In genomic region chr10:69328346-69328687, GRCh38 we compare ENCODE assay signal across 8 cellular contexts. TPM values are rescaled to one million over a fixed set of nuclear protein-coding genes. Genes with fewer than 3 reads are reported as not detected.
DNase-seq lines count a peak whose midpoint lies in the region; ATAC-seq, FAIRE-seq and TF ChIP-seq lines count a peak whose summit lies in the region.

No MANE protein-coding gene starts in this region.

- H3K14ac ChIP-seq in H1 (ENCODE audit: insufficient read length): no peak overlapping the region

- H3K36me3 ChIP-seq in H1 (ENCODE audit: control insufficient read depth in 2 of 4, insufficient read depth in 4 of 4, low read length in 3 of 4): peaks cover 0 to 4% (median 0%) of the 10 kb centered on the region in 4 experiments; a peak in 1 of 8 replicates
- H3K36me3 ChIP-seq in prostate gland: no peaks in the 10 kb centered on the region
- no peaks in the 10 kb centered on the region for H3K36me3 ChIP-seq in pancreas

- peak overlapping the region; percentile 97 for H2AK5ac ChIP-seq in H1 (ENCODE audit: low read depth, low read length)

- no peak overlapping the region for H3K4me3 ChIP-seq in H1 (ENCODE audit: extremely low read depth in 1 of 4, insufficient read depth in 2 of 4, low read depth in 3 of 4, low read length in 4 of 4)
- peak overlapping the region in 1 of 2 donors; percentile 15 for H3K4me3 ChIP-seq in prostate gland
- H3K4me3 ChIP-seq in pancreas: no peak overlapping the region

- TF ChIP-seq CTCF in H1 (IDR thresholded peaks at IDR 0.05; ENCODE audit: control extremely low read depth in 1 of 3, insufficient read depth in 1 of 3, low read depth in 1 of 3, low read length in 3 of 3) (no peak), prostate gland (IDR thresholded peaks at IDR 0.05) (no peak), pancreas (IDR thresholded peaks at IDR 0.05) (no peak)

- no peak overlapping the region; a peak in 1 of 7 replicates for H3K9ac ChIP-seq in H1 (replicated peaks in 1 of 4; ENCODE audit: extremely low read depth in 1 of 4, low read depth in 3 of 4, low read length in 3 of 4)

- H4K91ac ChIP-seq in H1 (replicated peaks; ENCODE audit: insufficient read length, low read length): peak overlapping the region; percentile 98

- no peak for FAIRE-seq in H1 (lab: Jason Lieb, UNC)
- FAIRE-seq in pancreas (lab: Jason Lieb, UNC): no peak

- H2BK20ac ChIP-seq in H1 (ENCODE audit: low read length): peak overlapping the region; percentile 99

- peak overlapping the region; percentile 98 for H2BK12ac ChIP-seq in H1 (ENCODE audit: low read depth, low read length)

- no peaks in the 10 kb centered on the region for H4K20me1 ChIP-seq in H1 (replicated peaks in 1 of 2; ENCODE audit: control insufficient read depth in 1 of 2, insufficient read depth in 2 of 2, low read length in 2 of 2)

- H2AFZ ChIP-seq in H1 (ENCODE audit: low read length): no peak overlapping the region

- no peaks in the 10 kb centered on the region for H3K23me2 ChIP-seq in H1 (ENCODE audit: low read depth, low read length)

- peak overlapping the region; percentile 30 for H3K4ac ChIP-seq in H1 (replicated peaks; ENCODE audit: insufficient read length, low read depth, low read length)

- H4K8ac ChIP-seq in H1 (ENCODE audit: extremely low read depth, insufficient read depth, low read length): no peak overlapping the region

- peak overlapping the region; percentile 100 for H3K18ac ChIP-seq in H1 (ENCODE audit: extremely low read depth, low read length)

- TF ChIP-seq RAD21 in H1 (IDR thresholded peaks at IDR 0.05 in 1 of 2, conservative IDR thresholded peaks at IDR 0.05 in 1 of 2; ENCODE audit: low read depth in 2 of 2, low read length in 2 of 2): no peak

- H2BK120ac ChIP-seq in H1 (replicated peaks; ENCODE audit: low read depth, low read length): peak overlapping the region; percentile 63

- H3K79me2 ChIP-seq in H1 (ENCODE audit: control insufficient read depth in 1 of 2, insufficient read depth in 2 of 2, low read length in 2 of 2): peaks cover 39 to 87% of the 10 kb centered on the region in 2 experiments

- DNase-seq in H1 (ENCODE audit: low read depth in 1 of 2, low spot score in 2 of 2) (no peak), prostate gland (ENCODE audit: low spot score) (no peak), KG1 (lab: John Stamatoyannopoulos, UW) (no peak), pancreas (no peak), NOMO-1 (lab: John Stamatoyannopoulos, UW; ENCODE audit: unreplicated experiment in 2 of 2) (no peak)

- ATAC-seq in GM18511 (IDR thresholded peaks at IDR 0.05; ENCODE audit: unreplicated experiment) (peak; percentile 7), HG03565 (IDR thresholded peaks at IDR 0.05; ENCODE audit: unreplicated experiment) (peak; percentile 4), pancreas (no peak), HG02588 (IDR thresholded peaks at IDR 0.05; ENCODE audit: unreplicated experiment) (no peak)

- H3K79me1 ChIP-seq in H1 (ENCODE audit: low read depth, low read length): peaks cover 4% of the 10 kb centered on the region; the same call in 1 of the 2 replicates

- H3K4me1 ChIP-seq in H1 (replicated peaks in 1 of 4; ENCODE audit: control insufficient read depth in 3 of 4, insufficient read depth in 4 of 4, low read length in 3 of 4): peaks cover 21 to 53% (median 49%) of the 10 kb centered on the region in 4 experiments
- H3K4me1 ChIP-seq in prostate gland (replicated peaks): peaks cover 19% of the 10 kb centered on the region
- peaks cover 18 to 29% (median 21%) of the 10 kb centered on the region in 3 donors for H3K4me1 ChIP-seq in pancreas

- H2BK15ac ChIP-seq in H1 (ENCODE audit: low read length): no peak overlapping the region

- no peak for TF ChIP-seq EP300 in H1 (IDR thresholded peaks at IDR 0.05; ENCODE audit: borderline replicate concordance in 1 of 2, low read depth in 2 of 2, low read length in 2 of 2)

- POLR2A ChIA-PET in H1 (lab: Charles Lee; ENCODE audit: partially characterized antibody): interaction anchor here (1.2 to 2.7 kb wide), 4 partner anchors 10 to 23 kb away, joined by 3 to 16 read pairs (median 8); no protein-coding TSS in a partner anchor

- H2BK5ac ChIP-seq in H1 (ENCODE audit: low read depth, low read length): peak overlapping the region; percentile 96

- H3K27me3 ChIP-seq in H1 (replicated peaks in 1 of 4; ENCODE audit: control insufficient read depth in 3 of 4, extremely low read depth in 1 of 4, insufficient read depth in 3 of 4, low read length in 3 of 4) (no peaks in the 10 kb centered on the region), prostate gland (replicated peaks; ENCODE audit: insufficient read depth) (no peaks in the 10 kb centered on the region), pancreas (no peaks in the 10 kb centered on the region)

- H3K27ac ChIP-seq in H1 (ENCODE audit: low read depth, low read length) (peak overlapping the region; percentile 60; the same call in 1 of the 2 replicates), prostate gland (peak overlapping the region; percentile 83), pancreas (peak overlapping the region in 2 of 4 donors; percentile 15 to 39)

- H3K9me3 ChIP-seq in H1 (ENCODE audit: insufficient read depth in 2 of 2, low read depth in 1 of 2, low read length in 1 of 2) (no peaks in the 10 kb centered on the region), prostate gland (no peaks in the 10 kb centered on the region), pancreas (no peaks in the 10 kb centered on the region)

- CTCF ChIA-PET in H1 (lab: Charles Lee; ENCODE audit: partially characterized antibody): interaction anchor here (0.9 to 2.3 kb wide), 7 partner anchors 8 to 96 kb away, joined by 3 to 11 read pairs (median 5); no protein-coding TSS in a partner anchor

- peak overlapping the region; percentile 24 for H3K56ac ChIP-seq in H1 (replicated peaks; ENCODE audit: insufficient read length, low read depth, low read length)

- WGBS in H1 (ENCODE audit: extremely low coverage in 1 of 2, insufficient coverage in 1 of 2, insufficient read length in 1 of 2, insufficient replicate concordance in 2 of 2, low coverage in 1 of 2, low lambda C conversion rate in 2 of 2, missing lambda C conversion rate in 1 of 2), 2 experiments: 90% methylated on average over 7 of the region's 7 CpGs; no CpG with 5 or more reads in 1 of the 2 experiments
- WGBS in prostate gland: 35% methylated on average over 7 of the region's 7 CpGs
- 71 to 75% methylated on average over 7 of the region's 7 CpGs for WGBS in pancreas, 2 donors

- peak overlapping the region; percentile 63 for H4K5ac ChIP-seq in H1 (ENCODE audit: insufficient read length, low read depth, low read length)

- no peak overlapping the region for H3K23ac ChIP-seq in H1 (ENCODE audit: insufficient read length)

- peak overlapping the region; percentile 19 to 50; a peak in 3 of 4 replicates for H3K4me2 ChIP-seq in H1 (ENCODE audit: insufficient read depth in 1 of 2, low read depth in 2 of 2, low read length in 2 of 2)

- no peak for TF ChIP-seq POLR2A in H1 (IDR thresholded peaks at IDR 0.05; ENCODE audit: control extremely low read depth in 1 of 2, low read depth in 2 of 2, low read length in 2 of 2)
- no peak for TF ChIP-seq POLR2A in prostate gland (IDR thresholded peaks at IDR 0.05)

- intact Hi-C loops in prostate gland (cut with DNase I): no loop called here
- intact Hi-C loops in pancreas (cut with DNase I): no loop called here

TF ChIP-seq in H1, 55 proteins besides CTCF, POLR2A, EP300 and RAD21 (continues in another document):
- TF ChIP-seq E2F6 (IDR thresholded peaks at IDR 0.05) (no peak), USF2 (IDR thresholded peaks at IDR 0.05; ENCODE audit: low read length) (no peak), SAP30 (IDR thresholded peaks at IDR 0.05; ENCODE audit: insufficient read depth, insufficient replicate concordance, low read length) (no peak), TBP (IDR thresholded peaks at IDR 0.05; ENCODE audit: low read depth, low read length) (no peak), TCF12 (IDR thresholded peaks at IDR 0.05; ENCODE audit: low read depth, low read length) (no peak), TEAD4 (IDR thresholded peaks at IDR 0.05; ENCODE audit: low read depth, low read length) (no peak), RNF2 (IDR thresholded peaks at IDR 0.05; ENCODE audit: borderline replicate concordance, low read depth, low read length, missing control alignments, poor library complexity, severe bottlenecking) (no peak), ASH2L (IDR thresholded peaks at IDR 0.05; ENCODE audit: low read length) (no peak), GTF2F1 (IDR thresholded peaks at IDR 0.05; ENCODE audit: borderline replicate concordance, low read depth, low read length) (no peak), CHD2 (IDR thresholded peaks at IDR 0.05; ENCODE audit: low read length) (no peak), FOSL1 (IDR thresholded peaks at IDR 0.05; ENCODE audit: insufficient read depth, low read depth, low read length) (no peak)
- TF ChIP-seq, protein P1, sequence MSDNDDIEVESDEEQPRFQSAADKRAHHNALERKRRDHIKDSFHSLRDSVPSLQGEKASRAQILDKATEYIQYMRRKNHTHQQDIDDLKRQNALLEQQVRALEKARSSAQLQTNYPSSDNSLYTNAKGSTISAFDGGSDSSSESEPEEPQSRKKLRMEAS (IDR thresholded peaks at IDR 0.05): no peak

RNA-seq across cellular contexts. Expression of gene HK1, which starts 50.0 kb away (rescaled TPM):
- total RNA-seq in H1 (2021; fragmentation: NEBNext Ultra II Directional; extraction: Animal tissue kit (Norgen Biotek cat#: 25700)): 237 and 247 TPM in 2 replicates
- polyA plus RNA-seq in H1 (2011; rRNA removed): 55.8 and 91.2 TPM in 2 replicates
- 99.9 TPM for polyA plus RNA-seq in H1 (2011; cell fraction: cytosol; rRNA removed)
- 110 TPM for polyA plus RNA-seq in H1 (2011; cell fraction: nucleus; rRNA removed)
- polyA plus RNA-seq in H1 (2012, experiment 1 of 2): 178 to 213 TPM (median 203 TPM) in 4 replicates
- 65.2 TPM for polyA plus RNA-seq in H1 (2012, experiment 2 of 2)
- 115 TPM for polyA plus RNA-seq in H1 (2013, experiment 1 of 2)
- polyA plus RNA-seq in H1 (2013, experiment 2 of 2): 110 TPM
- polyA minus RNA-seq in H1 (2011; rRNA and poly(A)+ RNA removed): 135 and 144 TPM in 2 replicates
- 76.1 TPM for polyA minus RNA-seq in H1 (2011; cell fraction: cytosol; rRNA and poly(A)+ RNA removed)
- polyA minus RNA-seq in H1 (2011; cell fraction: nucleus; rRNA and poly(A)+ RNA removed): 44.9 TPM
- 100 to 1,000 TPM in 1 of 2 donors, 10 to 100 TPM in 1; 67.8 to 134 TPM for total RNA-seq in prostate gland
- total RNA-seq in pancreas: 10 to 100 TPM in 3 of 6 donors, 1 to 10 TPM in 3; 7.2 to 18.1 (median 10.6) TPM
- polyA plus RNA-seq in pancreas: 1 to 10 TPM; 6.7 to 8.8 TPM

Comparison
In these comparisons a context has a peak if more than half of its experiments do, and no peak if none do; other contexts are left out.
1. ATAC-seq: peak in GM18511 (single experiment) and HG03565 (single experiment); none in pancreas (0 of 4) and HG02588 (single experiment).